In genomic region chr12:122878780-122879612, GRCh38 we compare ENCODE assay signal across 16 cellular contexts. TPM values are rescaled to one million over a fixed set of nuclear protein-coding genes. Genes with fewer than 3 reads are reported as not detected.
DNase-seq lines count a peak whose midpoint lies in the region; ATAC-seq and TF ChIP-seq lines count a peak whose summit lies in the region.
"Had no signal": no experiment of that assay in that cellular context is flagged by ENCODE, and none has a peak within 500 bp of the region (broad histone marks: within the 10 kb centered on the region; RNA-seq: fewer than 3 reads in every experiment).

No MANE protein-coding gene starts in this region.

- H3K27me3 Mint-ChIP-seq in CD8-positive, alpha-beta T cell (ENCODE audit: low read depth): no peaks in the 10 kb centered on the region
- H3K27me3 Mint-ChIP-seq in progenitor cell of endocrine pancreas: no peaks in the 10 kb centered on the region

- in situ Hi-C loops in brain microvascular endothelial cell (cut with HindIII; ENCODE audit: low pct_ligation_motif_present, low sequenced_read_pairs): no loop called here

- TF ChIP-seq CTCF in CD8-positive, alpha-beta T cell (IDR thresholded peaks at IDR 0.05): no peak
- no peak for TF ChIP-seq CTCF in progenitor cell of endocrine pancreas (IDR thresholded peaks at IDR 0.05; ENCODE audit: unreplicated experiment)
- no peak for TF ChIP-seq CTCF in brain microvascular endothelial cell (IDR thresholded peaks at IDR 0.05; ENCODE audit: low read depth, low read length, missing control alignments)

- peaks cover 23% of the 10 kb centered on the region for H3K36me3 Mint-ChIP-seq in CD8-positive, alpha-beta T cell
- H3K36me3 Mint-ChIP-seq in progenitor cell of endocrine pancreas (ENCODE audit: insufficient read depth): peaks cover 2% of the 10 kb centered on the region

- H3K9me3 ChIP-seq in CD8-positive, alpha-beta T cell (ENCODE audit: low read length): no peaks in the 10 kb centered on the region

- intact Hi-C loops in CD8-positive, alpha-beta T cell (cut with DNase I, micrococcal nuclease): loop anchor here in 1 of 2 experiments (2.0 kb wide), 1 partner anchor 16 kb away; no protein-coding TSS in a partner anchor
- intact Hi-C loops in posterior cingulate gyrus (cut with DNase I): no loop called here

- peaks cover 81% of the 10 kb centered on the region for H3K4me1 ChIP-seq in CD8-positive, alpha-beta T cell (ENCODE audit: insufficient read depth, low read length)

- H3K4me1 Mint-ChIP-seq in CD8-positive, alpha-beta T cell (ENCODE audit: low read depth): peaks cover 91% of the 10 kb centered on the region
- peaks cover 10% of the 10 kb centered on the region for H3K4me1 Mint-ChIP-seq in progenitor cell of endocrine pancreas (ENCODE audit: low read depth)

- CTCF ChIA-PET in CD8-positive, alpha-beta T cell (lab: Charles Lee): interaction anchor here (0.6 to 4.9 kb wide), 6 partner anchors 8 to 78 kb away, joined by 3 to 31 read pairs (median 6); no protein-coding TSS in a partner anchor

- no peak overlapping the region for H3K4me3 Mint-ChIP-seq in CD8-positive, alpha-beta T cell
- no peak overlapping the region for H3K4me3 Mint-ChIP-seq in progenitor cell of endocrine pancreas (ENCODE audit: low read depth)

- no peak overlapping the region for H3K27ac ChIP-seq in CD8-positive, alpha-beta T cell (ENCODE audit: low read depth, low read length)
- H3K27ac ChIP-seq in brain microvascular endothelial cell: no peak overlapping the region

- no peaks in the 10 kb centered on the region for H3K36me3 ChIP-seq in CD8-positive, alpha-beta T cell (ENCODE audit: insufficient read depth, low read length)
- no peaks in the 10 kb centered on the region for H3K36me3 ChIP-seq in brain microvascular endothelial cell (replicated peaks)

- no peak for ATAC-seq in CD8-positive, alpha-beta T cell
- no peak for ATAC-seq in HG02938 (IDR thresholded peaks at IDR 0.05; ENCODE audit: unreplicated experiment)
- ATAC-seq: activated naive CD4-positive, alpha-beta T cell treated with anti-CD3 and anti-CD28 coated beads, Interleukin-2, amount 50 U/mL, for 72 hours had no signal

- H3K27ac Mint-ChIP-seq in CD8-positive, alpha-beta T cell: peak overlapping the region; percentile 27
- H3K27ac Mint-ChIP-seq in progenitor cell of endocrine pancreas: peak overlapping the region; percentile 23

- DNase-seq in CD8-positive, alpha-beta T cell: peak in 1 of 7 experiments; percentile 16
- peak; percentile 82 for DNase-seq in RPMI8226
- DNase-seq in islet precursor cell: peak; percentile 53
- DNase-seq in progenitor cell of endocrine pancreas (ENCODE audit: low spot score, unreplicated experiment): no peak
- no peak for DNase-seq in posterior cingulate gyrus
- no peak for DNase-seq in brain microvascular endothelial cell
- DNase-seq in midbrain (lab: John Stamatoyannopoulos, UW): no peak
- DNase-seq: cerebellar nuclear complex; GDM1; KG1; NCI-H146; NCI-H524 treated with DMSO at 0.1 percent for 48 hours; stimulated activated naive CD4-positive, alpha-beta T cell treated with Interleukin-2 at 50 U/mL for 16 hours had no signal

- no peaks in the 10 kb centered on the region for H3K9me3 Mint-ChIP-seq in CD8-positive, alpha-beta T cell
- H3K9me3 Mint-ChIP-seq in progenitor cell of endocrine pancreas (ENCODE audit: low read depth): no peaks in the 10 kb centered on the region

- no peak overlapping the region for H3K4me3 ChIP-seq in CD8-positive, alpha-beta T cell (ENCODE audit: low read depth, low read length)
- H3K4me3 ChIP-seq in brain microvascular endothelial cell (ENCODE audit: low read depth, low read length): no peak overlapping the region
- H3K4me3 ChIP-seq: lung had no signal

- no peaks in the 10 kb centered on the region for H3K27me3 ChIP-seq in CD8-positive, alpha-beta T cell (ENCODE audit: insufficient read depth, low read length)
- H3K27me3 ChIP-seq in brain microvascular endothelial cell (replicated peaks): no peaks in the 10 kb centered on the region

- POLR2A ChIA-PET in CD8-positive, alpha-beta T cell (lab: Charles Lee): interaction anchor here (1.7 to 4.9 kb wide), 3 partner anchors 8 to 19 kb away, joined by 8 to 20 read pairs (median 17); no protein-coding TSS in a partner anchor

RNA-seq across cellular contexts. Expression of gene VPS37B, which starts 16.9 kb away (rescaled TPM):
- 100 to 1,000 TPM; 145 to 148 TPM for total RNA-seq in CD8-positive, alpha-beta T cell
- 22.9 and 24.2 TPM in 2 replicates for total RNA-seq in progenitor cell of endocrine pancreas

RNA-seq across cellular contexts. Expression of gene HIP1R, which starts 43.7 kb away (rescaled TPM):
- total RNA-seq in CD8-positive, alpha-beta T cell: 100 to 1,000 TPM; 258 to 277 TPM
- 61.1 and 68.8 TPM in 2 replicates for total RNA-seq in progenitor cell of endocrine pancreas

Comparison
In these comparisons a context has a peak if more than half of its experiments do, and no peak if none do; other contexts are left out.
1. DNase-seq: peak in RPMI8226 (single experiment) and islet precursor cell (single experiment); none in progenitor cell of endocrine pancreas (single experiment), posterior cingulate gyrus (0 of 10), brain microvascular endothelial cell (single experiment) and midbrain (single experiment).